Comparison of ENCODE assay signal across 9 cellular contexts in the genomic region with DNA sequence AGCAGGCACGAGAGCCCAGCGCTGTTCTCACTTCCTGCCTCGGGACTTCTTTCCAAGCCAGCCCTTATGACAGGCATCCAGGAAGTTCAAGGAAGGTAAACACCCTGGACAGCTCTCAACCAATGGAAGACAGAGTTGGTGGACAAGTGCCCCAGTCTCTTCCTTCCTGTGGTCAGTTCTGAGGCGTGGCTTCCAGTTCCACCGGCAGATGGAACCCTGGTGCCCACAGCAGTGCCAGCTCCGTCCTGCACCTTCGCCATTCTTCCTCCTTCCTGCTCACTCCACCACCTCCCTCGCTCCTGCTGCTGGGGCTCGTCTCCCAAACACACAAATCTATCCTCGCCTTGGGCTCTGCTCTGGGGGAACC.
DNase-seq lines count a peak whose midpoint lies in the region; ATAC-seq and TF ChIP-seq lines count a peak whose summit lies in the region.
"Had no signal": no experiment of that assay in that cellular context is flagged by ENCODE, and none has a peak within 500 bp of the region (broad histone marks: within the 10 kb centered on the region; RNA-seq: fewer than 3 reads in every experiment).

No MANE protein-coding gene starts in this region.

- H3K9me2 ChIP-seq in hepatocyte (replicated peaks; ENCODE audit: insufficient read depth), result no peaks in the 10 kb centered on the region

- ATAC-seq in RWPE2 (ENCODE audit: low read depth), result peak; percentile 71
- ATAC-seq in GM21723 (IDR thresholded peaks at IDR 0.05; ENCODE audit: unreplicated experiment), result no peak
- no peak for ATAC-seq in GM21390 (IDR thresholded peaks at IDR 0.05; ENCODE audit: unreplicated experiment)
- ATAC-seq: T-helper 17 cell had no signal

- no peaks in the 10 kb centered on the region for H3K9me3 ChIP-seq in RWPE2 (ENCODE audit: severe bottlenecking)
- H3K9me3 ChIP-seq in hepatocyte (ENCODE audit: low read depth), result no peaks in the 10 kb centered on the region
- H3K9me3 ChIP-seq in tibial artery, result no peaks in the 10 kb centered on the region

- peak; percentile 8 for TF ChIP-seq CTCF in RWPE2 (IDR thresholded peaks at IDR 0.05; ENCODE audit: poor library complexity, severe bottlenecking)
- peak; percentile 5 for TF ChIP-seq CTCF in hepatocyte (IDR thresholded peaks at IDR 0.05; ENCODE audit: poor library complexity)
- TF ChIP-seq CTCF in tibial artery (IDR thresholded peaks at IDR 0.05), result no peak

- no peak overlapping the region for H3K4me3 ChIP-seq in RWPE2 (ENCODE audit: severe bottlenecking)
- no peak overlapping the region for H3K4me3 ChIP-seq in hepatocyte
- no peak overlapping the region for H3K4me3 ChIP-seq in tibial artery

- intact Hi-C loops in tibial artery (cut with DNase I; ENCODE audit: low total_unique reads), result no loop called here

- H3K79me2 ChIP-seq in hepatocyte, result no peaks in the 10 kb centered on the region

- H3K27ac ChIP-seq in RWPE2 (ENCODE audit: poor library complexity, severe bottlenecking), result no peak overlapping the region
- no peak overlapping the region for H3K27ac ChIP-seq in hepatocyte
- no peak overlapping the region for H3K27ac ChIP-seq in tibial artery

- no peaks in the 10 kb centered on the region for H3K27me3 ChIP-seq in RWPE2 (ENCODE audit: insufficient read depth, poor library complexity, severe bottlenecking)
- no peaks in the 10 kb centered on the region for H3K27me3 ChIP-seq in hepatocyte
- peaks cover 0 to 29% of the 10 kb centered on the region in 2 donors for H3K27me3 ChIP-seq in tibial artery

- 68% methylated on average over 10 of the region's 10 CpGs for WGBS in hepatocyte (ENCODE audit: low lambda C conversion rate, missing lambda C conversion rate)

- no peaks in the 10 kb centered on the region for H3K4me1 ChIP-seq in RWPE2 (ENCODE audit: insufficient read depth, poor library complexity, severe bottlenecking)
- peaks cover 9% of the 10 kb centered on the region for H3K4me1 ChIP-seq in hepatocyte (ENCODE audit: insufficient read depth)
- H3K4me1 ChIP-seq in tibial artery, result no peaks in the 10 kb centered on the region

- H2AFZ ChIP-seq in hepatocyte, result no peak overlapping the region

- no peak overlapping the region for H3K4me2 ChIP-seq in hepatocyte

- H3K36me3 ChIP-seq in RWPE2 (ENCODE audit: low read depth), result no peaks in the 10 kb centered on the region
- H3K36me3 ChIP-seq in hepatocyte (replicated peaks; ENCODE audit: insufficient read depth, low read depth), result no peaks in the 10 kb centered on the region
- H3K36me3 ChIP-seq in tibial artery, result no peaks in the 10 kb centered on the region

- no peaks in the 10 kb centered on the region for H4K20me1 ChIP-seq in hepatocyte (ENCODE audit: insufficient read depth, poor library complexity, severe bottlenecking)

- DNase-seq in SIG-M5 treated with dmso at 0.1 percent for 504 hours (lab: John Stamatoyannopoulos, UW; ENCODE audit: unreplicated experiment) (peak; percentile 8), SIG-M5 (lab: John Stamatoyannopoulos, UW) (no peak), RWPE2 (ENCODE audit: low spot score) (no peak), hepatocyte (ENCODE audit: low spot score) (peak; percentile 31), tibial artery (peak; percentile 45 to 63), NCI-H187 (lab: John Stamatoyannopoulos, UW) (no peak)
- DNase-seq: T-helper 17 cell had no signal

Comparison
In these comparisons a context has a peak if more than half of its experiments do, and no peak if none do; other contexts are left out.
1. DNase-seq: peak in SIG-M5 treated with dmso at 0.1 percent for 504 hours (single experiment), hepatocyte (single experiment) and tibial artery (2 of 2); none in SIG-M5 (single experiment), RWPE2 (single experiment) and NCI-H187 (0 of 2).
2. CTCF ChIP-seq: peak in RWPE2 (single experiment) and hepatocyte (single experiment); none in tibial artery (0 of 2).